In genomic region chr22:37765953-37766566, GRCh38 we compare ENCODE assay signal across 23 cellular contexts. TPM values are rescaled to one million over a fixed set of nuclear protein-coding genes. Genes with fewer than 3 reads are reported as not detected.
DNase-seq lines count a peak whose midpoint lies in the region; ATAC-seq, FAIRE-seq and TF ChIP-seq lines count a peak whose summit lies in the region.
"Had no signal": no experiment of that assay in that cellular context is flagged by ENCODE, and none has a peak within 500 bp of the region (broad histone marks: within the 10 kb centered on the region; RNA-seq: fewer than 3 reads in every experiment).

No MANE protein-coding gene starts in this region.

- BruUV-seq in HepG2 (replicated peaks; lab: Mats Ljungman, UMichigan) (no TSS peak), PC-3 (replicated peaks; lab: Mats Ljungman, UMichigan) (no TSS peak)

- H2AFZ ChIP-seq in HepG2 (ENCODE audit: low read length) (no peak overlapping the region), PC-3 (ENCODE audit: low read length) (no peak overlapping the region)
- H2AFZ ChIP-seq: GM23248 had no signal

- DNase-seq in HepG2 (ENCODE audit: low spot score) (no peak), right lobe of liver (no peak), PC-3 (no peak), left colon (no peak), C1 segment of cervical spinal cord (lab: John Stamatoyannopoulos, UW) (no peak), CD1c-positive myeloid dendritic cell (ENCODE audit: extremely low spot score) (no peak)
- no peak for DNase-seq in activated T-cell treated with anti-CD3 and anti-CD28 coated beads, Interleukin-2, amount 50 U/mL, for 1 hour
- DNase-seq: 8988T; Caco-2; CD4-positive, alpha-beta T cell; GM23248; HFFc6; KBM-7 had no signal

- H3F3A ChIP-seq in PC-3 (ENCODE audit: low read length, unreplicated experiment): no peaks in the 10 kb centered on the region

- TF ChIP-seq POLR2A in HepG2 (IDR thresholded peaks at IDR 0.05; ENCODE audit: insufficient read depth in 1 of 2, low read depth in 2 of 2, low read length in 2 of 2): no peak
- no peak for TF ChIP-seq POLR2A in right lobe of liver (IDR thresholded peaks at IDR 0.05)

- no peaks in the 10 kb centered on the region for H3K9me2 ChIP-seq in PC-3 (replicated peaks; ENCODE audit: low read length)

- TF ChIP-seq EP300 in HepG2 (IDR thresholded peaks at IDR 0.05; ENCODE audit: low read depth in 2 of 2, low read length in 2 of 2) (no peak), HepG2 (CRISPR knock-in tag; IDR thresholded peaks at IDR 0.05; ENCODE audit: borderline replicate concordance) (no peak)

- H3K4me1 ChIP-seq in HepG2 (ENCODE audit: insufficient read depth, low read length) (peaks cover 26% of the 10 kb centered on the region), right lobe of liver (peaks cover 0 to 2% (median 1%) of the 10 kb centered on the region in 4 donors), PC-3 (ENCODE audit: insufficient read depth, low read length) (peaks cover 5% of the 10 kb centered on the region; the same call in 1 of the 2 replicates)
- H3K4me1 ChIP-seq: Caco-2, HAP-1 had no signal

- no peak overlapping the region for H3K4me2 ChIP-seq in HepG2 (ENCODE audit: low read depth, low read length)
- no peak overlapping the region for H3K4me2 ChIP-seq in PC-3 (ENCODE audit: low read length)

- H3K79me2 ChIP-seq in HepG2 (ENCODE audit: insufficient read depth, low read length) (no peaks in the 10 kb centered on the region), PC-3 (ENCODE audit: low read length) (no peaks in the 10 kb centered on the region)

- no peak for TF ChIP-seq RAD21 in HepG2 (CRISPR knock-in tag; IDR thresholded peaks at IDR 0.05)

- peaks cover 3 to 12% of the 10 kb centered on the region in 2 experiments; a peak in 2 of 5 replicates for H3K36me3 ChIP-seq in HepG2 (replicated peaks in 1 of 2; ENCODE audit: control insufficient read depth in 1 of 2, insufficient read depth in 2 of 2, low read length in 2 of 2)
- peaks cover 0 to 10% (median 2%) of the 10 kb centered on the region in 4 donors for H3K36me3 ChIP-seq in right lobe of liver
- peaks cover 17% of the 10 kb centered on the region for H3K36me3 ChIP-seq in PC-3 (ENCODE audit: low read depth, low read length)

- H3K9me3 ChIP-seq in HepG2 (ENCODE audit: low read length) (no peaks in the 10 kb centered on the region), right lobe of liver (no peaks in the 10 kb centered on the region), PC-3 (ENCODE audit: low read length) (no peaks in the 10 kb centered on the region)
- H3K9me3 ChIP-seq: BLaER1 treated with 17β-estradiol and CSF1 and Interleukin-3, amounts not matched to agents 10 nM and 100 nM; Caco-2; HAP-1 had no signal

- no peak for ATAC-seq in HepG2
- ATAC-seq in right lobe of liver: no peak
- ATAC-seq in PC-3: peak; percentile 9; the same call in 1 of the 2 replicates
- ATAC-seq in left colon: peak; percentile 5
- no peak for ATAC-seq in HG03457 (IDR thresholded peaks at IDR 0.05; ENCODE audit: unreplicated experiment)

- H3K27ac ChIP-seq in HepG2 (ENCODE audit: extremely low read length, insufficient read depth, low read length): no peak overlapping the region
- H3K27ac ChIP-seq in right lobe of liver: no peak overlapping the region
- H3K27ac ChIP-seq in PC-3 (ENCODE audit: low read length): no peak overlapping the region
- H3K27ac ChIP-seq: BLaER1 treated with 17β-estradiol and CSF1 and Interleukin-3, amounts not matched to agents 10 nM and 100 nM; GM23248 had no signal

- FAIRE-seq in HepG2 (lab: Jason Lieb, UNC): no peak
- FAIRE-seq: D721Med, G401.6, GM12891 had no signal

- CTCF ChIA-PET in HepG2 (lab: Yijun Ruan, JAX; ENCODE audit: low intra/inter-chr PET ratio, low total read pairs) (no interaction called here), PC-3 (lab: Charles Lee) (no interaction called here)

- 92% methylated on average over 4 of the region's 8 CpGs for WGBS in HepG2 (ENCODE audit: low lambda C conversion rate)
- 31% methylated on average over 3 of the region's 8 CpGs for WGBS in right lobe of liver (ENCODE audit: insufficient coverage, low coverage, low lambda C conversion rate, missing lambda C conversion rate)

- H3K27me3 ChIP-seq in HepG2 (ENCODE audit: control insufficient read depth in 1 of 2, insufficient read depth in 2 of 2, low read length in 2 of 2): no peaks in the 10 kb centered on the region
- H3K27me3 ChIP-seq in right lobe of liver: no peaks in the 10 kb centered on the region
- no peaks in the 10 kb centered on the region for H3K27me3 ChIP-seq in PC-3 (ENCODE audit: low read length)
- H3K27me3 ChIP-seq: BLaER1 treated with 17β-estradiol and CSF1 and Interleukin-3, amounts not matched to agents 10 nM and 100 nM had no signal

- TF ChIP-seq CTCF in HepG2 (CRISPR knock-in tag; IDR thresholded peaks at IDR 0.05): no peak
- TF ChIP-seq CTCF in right lobe of liver (IDR thresholded peaks at IDR 0.05): no peak
- no peak for TF ChIP-seq CTCF in PC-3 (conservative IDR thresholded peaks at IDR 0.05; ENCODE audit: low read depth, low read length)

- H4K20me1 ChIP-seq in HepG2 (ENCODE audit: insufficient read depth, low read length) (no peaks in the 10 kb centered on the region), PC-3 (ENCODE audit: low read length) (no peaks in the 10 kb centered on the region)

- POLR2A ChIA-PET in HepG2 (lab: Yijun Ruan, JAX) (interaction anchor here (0.6 kb wide), 1 partner anchor 45 kb away, joined by 5 read pairs; no protein-coding TSS in a partner anchor), PC-3 (lab: Charles Lee; ENCODE audit: unreplicated experiment) (no interaction called here)

- no peak overlapping the region for H3K9ac ChIP-seq in HepG2 (ENCODE audit: insufficient read depth, low read depth, low read length)
- H3K9ac ChIP-seq in PC-3 (ENCODE audit: low read length): no peak overlapping the region
- H3K9ac ChIP-seq: GM23248 had no signal

- in situ Hi-C loops in HepG2 (cut with HindIII; ENCODE audit: extremely low pct_ligation_motif_present, low pct_unique_long_range_greater_than_20kb): no loop called here

- intact Hi-C loops in HepG2 (cut with micrococcal nuclease; ENCODE audit: unreplicated experiment) (no loop called here), right lobe of liver (cut with DNase I) (no loop called here), PC-3 (cut with micrococcal nuclease) (no loop called here), left colon (cut with DNase I, micrococcal nuclease) (no loop called here)

- H3K4me3 ChIP-seq in HepG2 (replicated peaks in 1 of 3; ENCODE audit: insufficient read depth in 1 of 3, low read depth in 2 of 3, low read length in 3 of 3) (no peak overlapping the region), right lobe of liver (no peak overlapping the region), PC-3 (ENCODE audit: low read length) (no peak overlapping the region)
- H3K4me3 ChIP-seq: BLaER1 treated with 17β-estradiol and CSF1 and Interleukin-3, amounts not matched to agents 10 nM and 100 nM; GM23248; HAP-1 had no signal

RNA-seq across cellular contexts. Expression of gene GCAT, which starts 41.7 kb away (rescaled TPM):
- 50.3 and 56.8 TPM in 2 replicates for total RNA-seq in HepG2 (2016; rRNA removed; fragmentation: Illumina TruSeq; extraction: Trizol)
- total RNA-seq in HepG2 (2016; cell fraction: cytosol; rRNA removed; fragmentation: Illumina TruSeq; extraction: Trizol; ENCODE audit: low read depth): 23.1 and 31.8 TPM in 2 replicates
- 52.6 and 58.0 TPM in 2 replicates for total RNA-seq in HepG2 (2016; cell fraction: insoluble cytoplasmic fraction; rRNA removed; fragmentation: Illumina TruSeq; extraction: Trizol)
- total RNA-seq in HepG2 (2016; cell fraction: membrane; rRNA removed; fragmentation: Illumina TruSeq; extraction: Trizol): 32.9 and 38.6 TPM in 2 replicates
- 22.7 and 25.7 TPM in 2 replicates for total RNA-seq in HepG2 (2016; cell fraction: nucleus; rRNA removed; fragmentation: Illumina TruSeq; extraction: Trizol)
- 24.6 and 28.0 TPM in 2 replicates for polyA plus RNA-seq in HepG2 (2011; rRNA removed)
- 15.8 and 37.3 TPM in 2 replicates for polyA plus RNA-seq in HepG2 (2011; cell fraction: cytosol; rRNA removed)
- polyA plus RNA-seq in HepG2 (2011; cell fraction: nucleus; rRNA removed): 35.2 and 54.6 TPM in 2 replicates
- 10.3 and 20.4 TPM in 2 replicates for polyA plus RNA-seq in HepG2 (2012)
- polyA plus RNA-seq in HepG2 (2016; cell fraction: cytosol; fragmentation: Illumina TruSeq; extraction: Trizol; ENCODE audit: low read depth): 22.8 and 31.3 TPM in 2 replicates
- polyA plus RNA-seq in HepG2 (2016; cell fraction: insoluble cytoplasmic fraction; fragmentation: Illumina TruSeq; extraction: Trizol; ENCODE audit: low read depth): 55.4 and 57.3 TPM in 2 replicates
- 28.0 and 32.8 TPM in 2 replicates for polyA plus RNA-seq in HepG2 (2016; cell fraction: membrane; fragmentation: Illumina TruSeq; extraction: Trizol; ENCODE audit: low read depth)
- polyA plus RNA-seq in HepG2 (2016; cell fraction: nucleus; fragmentation: Illumina TruSeq; extraction: Trizol; ENCODE audit: insufficient read depth, low read depth): 37.4 and 40.9 TPM in 2 replicates
- 8.3 and 44.9 TPM in 2 replicates for polyA minus RNA-seq in HepG2 (2011; rRNA and poly(A)+ RNA removed; ENCODE audit: low replicate concordance)
- polyA minus RNA-seq in HepG2 (2011; cell fraction: cytosol; rRNA and poly(A)+ RNA removed): 21.9 and 27.6 TPM in 2 replicates
- 18.2 TPM in 2 replicates for polyA minus RNA-seq in HepG2 (2011; cell fraction: nucleus; rRNA and poly(A)+ RNA removed)
- total RNA-seq in right lobe of liver: 10 to 100 TPM; 21.9 to 43.0 (median 29.8) TPM
- 26.0 and 33.3 TPM in 2 replicates for total RNA-seq in PC-3 (2014; rRNA removed)
- total RNA-seq in left colon: 10 to 100 TPM; 10.2 to 10.6 TPM

RNA-seq across cellular contexts. Expression of gene GALR3, which starts 57.1 kb away (rescaled TPM):
- total RNA-seq in HepG2 (2016; rRNA removed; fragmentation: Illumina TruSeq; extraction: Trizol) (not detected in 2 replicates), right lobe of liver (under 1 TPM in 2 of 6 experiments, not detected in 4; 0.29 to 0.83 TPM), PC-3 (2014; rRNA removed) (not detected in 2 replicates), left colon (not detected)
- not detected in 2 replicates for total RNA-seq in HepG2 (2016; cell fraction: cytosol; rRNA removed; fragmentation: Illumina TruSeq; extraction: Trizol; ENCODE audit: low read depth)
- 0.15 TPM in 1 of 2 replicates, not detected in the other for total RNA-seq in HepG2 (2016; cell fraction: insoluble cytoplasmic fraction; rRNA removed; fragmentation: Illumina TruSeq; extraction: Trizol)
- total RNA-seq in HepG2 (2016; cell fraction: membrane; rRNA removed; fragmentation: Illumina TruSeq; extraction: Trizol): not detected in 2 replicates
- total RNA-seq in HepG2 (2016; cell fraction: nucleus; rRNA removed; fragmentation: Illumina TruSeq; extraction: Trizol): not detected in 2 replicates
- polyA plus RNA-seq in HepG2 (2011; rRNA removed): 0.05 and 0.13 TPM in 2 replicates
- polyA plus RNA-seq in HepG2 (2011; cell fraction: cytosol; rRNA removed): 0.06 and 0.12 TPM in 2 replicates
- polyA plus RNA-seq in HepG2 (2011; cell fraction: nucleus; rRNA removed): 1.1 and 1.7 TPM in 2 replicates
- not detected in 2 replicates for polyA plus RNA-seq in HepG2 (2012)
- 0.11 TPM in 1 of 2 replicates, not detected in the other for polyA plus RNA-seq in HepG2 (2016; cell fraction: cytosol; fragmentation: Illumina TruSeq; extraction: Trizol; ENCODE audit: low read depth)
- polyA plus RNA-seq in HepG2 (2016; cell fraction: insoluble cytoplasmic fraction; fragmentation: Illumina TruSeq; extraction: Trizol; ENCODE audit: low read depth): not detected in 2 replicates
- polyA plus RNA-seq in HepG2 (2016; cell fraction: membrane; fragmentation: Illumina TruSeq; extraction: Trizol; ENCODE audit: low read depth): not detected in 2 replicates
- not detected in 2 replicates for polyA plus RNA-seq in HepG2 (2016; cell fraction: nucleus; fragmentation: Illumina TruSeq; extraction: Trizol; ENCODE audit: insufficient read depth, low read depth)
- 1.8 TPM in 1 of 2 replicates, not detected in the other for polyA minus RNA-seq in HepG2 (2011; rRNA and poly(A)+ RNA removed; ENCODE audit: low replicate concordance)
- not detected in 2 replicates for polyA minus RNA-seq in HepG2 (2011; cell fraction: cytosol; rRNA and poly(A)+ RNA removed)
- 0.77 TPM in 1 of 2 replicates, not detected in the other for polyA minus RNA-seq in HepG2 (2011; cell fraction: nucleus; rRNA and poly(A)+ RNA removed)
- total RNA-seq: A673; CD4-positive, alpha-beta T cell; GM23248; H4; HFFc6; HT-29 had no signal
- polyA plus RNA-seq: AG04450, GM23248 had no signal

Comparison
In these comparisons a context has a peak if more than half of its experiments do, and no peak if none do; other contexts are left out.
1. ATAC-seq: peak in PC-3 (single experiment) and left colon (single experiment); none in HepG2 (single experiment), right lobe of liver (0 of 4) and HG03457 (single experiment).